ENCODE assay signal across 8 cellular contexts in genomic region chr1:48471603-48472576, GRCh38. TPM values are rescaled to one million over a fixed set of nuclear protein-coding genes. Genes with fewer than 3 reads are reported as not detected.
DNase-seq lines count a peak whose midpoint lies in the region; ATAC-seq lines count a peak whose summit lies in the region.

TSS of gene SPATA6 (minus strand) at chr1:48472204. CDS start at chr1:48472008, 196 bp downstream.

- H3K4me3 ChIP-seq in CD8-positive, alpha-beta memory T cell (ENCODE audit: low read length), result peak within 1 kb of the TSS; percentile 67
- H3K4me3 ChIP-seq in esophagus (ENCODE audit: low read depth in 1 of 2, low read length in 2 of 2), result peak within 1 kb of the TSS; percentile 65 to 71

- peak within 1 kb of the TSS; percentile 9 to 93 (median 71) for H3K27ac Mint-ChIP-seq in CD8-positive, alpha-beta memory T cell

- peak; percentile 100 for ATAC-seq in GM21367 (IDR thresholded peaks at IDR 0.05; ENCODE audit: unreplicated experiment)
- peak; percentile 96 to 97 for ATAC-seq in activated T-cell treated with anti-CD3 and anti-CD28 coated beads, Interleukin-2, amount 50 U/mL, for 4 hours

- peak within 1 kb of the TSS; percentile 6 for H3K27ac ChIP-seq in CD8-positive, alpha-beta memory T cell (ENCODE audit: low read depth, low read length)
- H3K27ac ChIP-seq in esophagus (ENCODE audit: low read depth in 2 of 2, low read length in 1 of 2), result peak within 1 kb of the TSS; percentile 83 to 92

- H3K36me3 ChIP-seq in CD8-positive, alpha-beta memory T cell (ENCODE audit: insufficient read depth, low read length), result no peaks in the 10 kb centered on the region
- H3K36me3 ChIP-seq in esophagus (ENCODE audit: control insufficient read depth in 2 of 2, insufficient read depth in 2 of 2, low read length in 1 of 2), result no peaks in the 10 kb centered on the region

- no peaks in the 10 kb centered on the region for H3K9me3 ChIP-seq in CD8-positive, alpha-beta memory T cell (ENCODE audit: low read length)
- no peaks in the 10 kb centered on the region for H3K9me3 ChIP-seq in esophagus (ENCODE audit: control insufficient read depth in 2 of 2, insufficient read depth in 1 of 2, low read depth in 1 of 2, low read length in 1 of 2)

- DNase-seq in CD8-positive, alpha-beta memory T cell, result peak; percentile 61 to 92 (median 79)
- DNase-seq in HS-5 (ENCODE audit: low read depth) (peak; percentile 65), NOMO-1 (lab: John Stamatoyannopoulos, UW; ENCODE audit: unreplicated experiment in 2 of 2) (peak; percentile 89), mucosa of gallbladder (ENCODE audit: low spot score) (peak; percentile 98)
- DNase-seq in activated T-cell treated with anti-CD3 and anti-CD28 coated beads, Interleukin-2, amount 50 U/mL, for 4 hours, result peak; percentile 93
- peak; percentile 89 to 90 for DNase-seq in stimulated activated CD8-positive, alpha-beta memory T cell treated with anti-CD3 and anti-CD28 coated beads, Interleukin-2, amount 100 ng/mL, for 1 hour (ENCODE audit: low read depth in 2 of 2)

- peaks cover 0 to 19% (median 10%) of the 10 kb centered on the region in 5 donors for H3K9me3 Mint-ChIP-seq in CD8-positive, alpha-beta memory T cell
- no peaks in the 10 kb centered on the region for H3K9me3 Mint-ChIP-seq in activated T-cell treated with anti-CD3 and anti-CD28 coated beads, Interleukin-2, amount 50 U/mL, for 4 hours

- CTCF ChIA-PET in CD8-positive, alpha-beta memory T cell (lab: Charles Lee), result interaction anchor here (1.2 kb wide), 1 partner anchor 26 kb away, joined by 3 read pairs; no protein-coding TSS in a partner anchor

- H3K36me3 Mint-ChIP-seq in CD8-positive, alpha-beta memory T cell, result peaks cover 0 to 5% (median 0%) of the 10 kb centered on the region in 3 donors
- no peaks in the 10 kb centered on the region for H3K36me3 Mint-ChIP-seq in activated T-cell treated with anti-CD3 and anti-CD28 coated beads, Interleukin-2, amount 50 U/mL, for 4 hours (ENCODE audit: insufficient read depth)

- WGBS in esophagus, 2 donors, result 1% methylated on average over 72 to 79 of the region's 79 CpGs

- H3K4me3 Mint-ChIP-seq in CD8-positive, alpha-beta memory T cell, result peak within 1 kb of the TSS; percentile 67 to 86 (median 83)
- peak within 1 kb of the TSS; percentile 87 for H3K4me3 Mint-ChIP-seq in activated T-cell treated with anti-CD3 and anti-CD28 coated beads, Interleukin-2, amount 50 U/mL, for 4 hours

- H3K4me1 Mint-ChIP-seq in CD8-positive, alpha-beta memory T cell, result peaks cover 26 to 31% (median 30%) of the 10 kb centered on the region in 3 donors
- H3K4me1 Mint-ChIP-seq in activated T-cell treated with anti-CD3 and anti-CD28 coated beads, Interleukin-2, amount 50 U/mL, for 4 hours (ENCODE audit: low read depth), result peaks cover 30% of the 10 kb centered on the region

- no peaks in the 10 kb centered on the region for H3K27me3 ChIP-seq in CD8-positive, alpha-beta memory T cell (ENCODE audit: insufficient read depth, low read length, poor library complexity, severe bottlenecking)
- H3K27me3 ChIP-seq in esophagus (ENCODE audit: control insufficient read depth in 1 of 2, insufficient read depth in 2 of 2, low read length in 2 of 2), result no peaks in the 10 kb centered on the region

- peaks cover 39 to 57% of the 10 kb centered on the region in 2 donors for H3K27me3 Mint-ChIP-seq in CD8-positive, alpha-beta memory T cell
- peaks cover 7% of the 10 kb centered on the region for H3K27me3 Mint-ChIP-seq in activated T-cell treated with anti-CD3 and anti-CD28 coated beads, Interleukin-2, amount 50 U/mL, for 4 hours (ENCODE audit: low read depth)

- POLR2A ChIA-PET in CD8-positive, alpha-beta memory T cell (lab: Charles Lee), result no interaction called here

- H3K4me1 ChIP-seq in CD8-positive, alpha-beta memory T cell (ENCODE audit: insufficient read depth, low read length), result peaks cover 14% of the 10 kb centered on the region
- peaks cover 0 to 3% of the 10 kb centered on the region in 2 donors for H3K4me1 ChIP-seq in esophagus (ENCODE audit: control insufficient read depth in 2 of 2, insufficient read depth in 2 of 2, low read length in 1 of 2)

RNA-seq across cellular contexts. Expression of gene SPATA6, which starts in this region (rescaled TPM):
- under 1 TPM; 0.35 to 0.72 TPM for total RNA-seq in CD8-positive, alpha-beta memory T cell
- 1.6 TPM for polyA plus RNA-seq in CD8-positive, alpha-beta memory T cell
- 1 to 10 TPM in 2 of 3 donors, under 1 TPM in 1; 0.38 to 1.7 (median 1.3) TPM for total RNA-seq in activated T-cell treated with anti-CD3 and anti-CD28 coated beads, Interleukin-2, amount 50 U/mL, for 4 hours
- polyA plus RNA-seq in esophagus, result 1 to 10 TPM; 1.3 to 1.6 TPM
- 30.1 TPM for total RNA-seq in mucosa of gallbladder

Comparison
In these comparisons a context has a peak if more than half of its experiments do, and no peak if none do; other contexts are left out.
1. Peak in every context shown above with its lines: DNase-seq, ATAC-seq, H3K4me3 ChIP-seq and H3K27ac ChIP-seq.
2. RNA of gene SPATA6 (total RNA-seq): 30.1 TPM in mucosa of gallbladder (single experiment); 0.38 to 1.7 TPM in activated T-cell treated with anti-CD3 and anti-CD28 coated beads, Interleukin-2, amount 50 U/mL, for 4 hours and 0.35 to 0.72 TPM in CD8-positive, alpha-beta memory T cell; every median in the first group is over 10 times any median in the second.